8 cellular contexts compared by ENCODE assay signal in the genomic region with DNA sequence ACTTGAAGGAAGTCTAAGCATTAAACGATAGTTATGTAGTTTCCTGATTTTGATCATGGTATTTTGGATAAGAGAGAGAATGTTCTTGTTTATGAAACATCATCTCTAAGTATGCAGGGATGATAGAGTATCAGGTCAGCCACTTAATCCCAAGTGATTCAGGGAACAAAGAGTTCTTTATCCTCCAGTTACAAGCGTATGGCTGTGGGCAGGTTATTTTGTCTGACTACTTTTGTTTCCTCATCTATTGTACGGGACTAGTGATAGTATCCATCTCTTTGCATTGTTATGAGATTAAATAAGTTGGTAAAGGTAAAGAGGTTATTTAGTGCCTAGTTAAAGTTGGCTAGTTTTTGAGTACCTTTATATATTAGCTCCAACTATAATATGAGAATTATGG.
"Had no signal": no experiment of that assay in that cellular context is flagged by ENCODE, and none has a peak within 500 bp of the region (broad histone marks: within the 10 kb centered on the region; RNA-seq: fewer than 3 reads in every experiment).

No MANE protein-coding gene starts in this region.

- FAIRE-seq: HepG2 had no signal

- H3K9me3 ChIP-seq: HAP-1 had no signal

- H3K4me3 ChIP-seq: GM23248, HAP-1 had no signal

- DNase-seq: GM23248, GOT3, H7, HFFc6 had no signal

- ATAC-seq: HCT116, HepG2 had no signal

- H3K27ac ChIP-seq: GM23248, HL-60 had no signal
